Comparison of ENCODE assay signal across 9 cellular contexts in genomic region chr13:49220856-49221614, GRCh38. TPM values are rescaled to one million over a fixed set of nuclear protein-coding genes. Genes with fewer than 3 reads are reported as not detected.
DNase-seq lines count a peak whose midpoint lies in the region; ATAC-seq and TF ChIP-seq lines count a peak whose summit lies in the region.
"Had no signal": no experiment of that assay in that cellular context is flagged by ENCODE, and none has a peak within 500 bp of the region (broad histone marks: within the 10 kb centered on the region; RNA-seq: fewer than 3 reads in every experiment).

No MANE protein-coding gene starts in this region.

- no TSS peak for BruUV-seq in MCF 10A (replicated peaks; lab: Mats Ljungman, UMichigan)

- H3K4me3 ChIP-seq in breast epithelium (peak overlapping the region; percentile 29 to 77 (median 49)), adipocyte (ENCODE audit: low read length) (peak overlapping the region; percentile 57)

- intact Hi-C loops in breast epithelium (cut with DNase I; ENCODE audit: low total_unique reads) = no loop called here
- intact Hi-C loops in MCF 10A (cut with micrococcal nuclease) = no loop called here

- H3K4me1 Mint-ChIP-seq in MCF 10A (ENCODE audit: insufficient read depth, unreplicated experiment) (peaks cover 5% of the 10 kb centered on the region), memory B cell (peaks cover 6% of the 10 kb centered on the region), type B pancreatic cell (ENCODE audit: unreplicated experiment) (peaks cover 4% of the 10 kb centered on the region)

- no peaks in the 10 kb centered on the region for H3K36me3 Mint-ChIP-seq in MCF 10A (ENCODE audit: insufficient read depth, unreplicated experiment)
- H3K36me3 Mint-ChIP-seq in memory B cell = peaks cover 8% of the 10 kb centered on the region
- no peaks in the 10 kb centered on the region for H3K36me3 Mint-ChIP-seq in type B pancreatic cell

- no peaks in the 10 kb centered on the region for H3K27me3 Mint-ChIP-seq in MCF 10A (ENCODE audit: insufficient read depth, unreplicated experiment)
- peaks cover 36% of the 10 kb centered on the region for H3K27me3 Mint-ChIP-seq in memory B cell
- peaks cover 89% of the 10 kb centered on the region for H3K27me3 Mint-ChIP-seq in type B pancreatic cell

- ATAC-seq in memory B cell (ENCODE audit: low read depth) = no peak

- no peak for TF ChIP-seq POLR2A in breast epithelium (IDR thresholded peaks at IDR 0.05)

- peaks cover 0 to 47% of the 10 kb centered on the region in 2 donors for H3K27me3 ChIP-seq in breast epithelium
- H3K27me3 ChIP-seq in adipocyte (replicated peaks; ENCODE audit: control insufficient read depth, insufficient read depth, low read length) = peaks cover 67% of the 10 kb centered on the region

- H3K4me1 ChIP-seq in breast epithelium (no peaks in the 10 kb centered on the region), adipocyte (ENCODE audit: control insufficient read depth, insufficient read depth, low read length) (peaks cover 6% of the 10 kb centered on the region)

- no peak overlapping the region for H3K9ac ChIP-seq in adipocyte (ENCODE audit: low read length)

- H3K9me3 ChIP-seq in breast epithelium = no peaks in the 10 kb centered on the region
- no peaks in the 10 kb centered on the region for H3K9me3 ChIP-seq in adipocyte (ENCODE audit: control insufficient read depth, low read length)

- DNase-seq in breast epithelium (ENCODE audit: low spot score in 2 of 2) (no peak), MCF 10A (ENCODE audit: unreplicated experiment) (no peak), adipocyte (ENCODE audit: low read depth) (no peak), memory B cell (ENCODE audit: low spot score in 2 of 2) (no peak), type B pancreatic cell (ENCODE audit: extremely low spot score, unreplicated experiment) (no peak), HK-2 (ENCODE audit: unreplicated experiment) (no peak), NCI-H2171 (lab: John Stamatoyannopoulos, UW) (no peak), NCI-H2196 (lab: John Stamatoyannopoulos, UW; ENCODE audit: unreplicated experiment) (no peak)
- DNase-seq: cortex of kidney had no signal

- no peak overlapping the region for H3K27ac Mint-ChIP-seq in MCF 10A (ENCODE audit: low read depth, unreplicated experiment)
- H3K27ac Mint-ChIP-seq in memory B cell = no peak overlapping the region
- H3K27ac Mint-ChIP-seq in type B pancreatic cell = no peak overlapping the region

- no peak overlapping the region for H3K27ac ChIP-seq in breast epithelium

- H3K36me3 ChIP-seq in breast epithelium (no peaks in the 10 kb centered on the region), adipocyte (ENCODE audit: control insufficient read depth, insufficient read depth, low read length, severe bottlenecking) (no peaks in the 10 kb centered on the region)

- POLR2A ChIA-PET in MCF 10A (lab: Yijun Ruan, JAX) = no interaction called here

- peaks cover 8% of the 10 kb centered on the region for H3K9me3 Mint-ChIP-seq in MCF 10A (ENCODE audit: unreplicated experiment)
- peaks cover 4% of the 10 kb centered on the region for H3K9me3 Mint-ChIP-seq in memory B cell
- no peaks in the 10 kb centered on the region for H3K9me3 Mint-ChIP-seq in type B pancreatic cell

- CTCF ChIA-PET in MCF 10A (lab: Yijun Ruan, JAX) = interaction anchor here (0.6 to 0.7 kb wide), 3 partner anchors 10 to 261 kb away, joined by 3 to 5 read pairs (median 3); no protein-coding TSS in a partner anchor

- TF ChIP-seq CTCF in breast epithelium (IDR thresholded peaks at IDR 0.05) (no peak), MCF 10A (IDR thresholded peaks at IDR 0.05; ENCODE audit: unreplicated experiment) (no peak), type B pancreatic cell (conservative IDR thresholded peaks at IDR 0.05) (no peak)

- H3K4me3 Mint-ChIP-seq in MCF 10A (ENCODE audit: unreplicated experiment) = no peak overlapping the region
- H3K4me3 Mint-ChIP-seq in memory B cell = peak overlapping the region; percentile 80
- H3K4me3 Mint-ChIP-seq in type B pancreatic cell = peak overlapping the region; percentile 74

RNA-seq across cellular contexts. Expression of gene MLNR, which starts 0.9 kb away (rescaled TPM):
- not detected for total RNA-seq in breast epithelium
- not detected in 2 replicates for total RNA-seq in MCF 10A (2022)
- not detected in 2 replicates for total RNA-seq in type B pancreatic cell (ENCODE audit: low replicate concordance)

RNA-seq across cellular contexts. Expression of gene CDADC1, which starts 26.7 kb away (rescaled TPM):
- total RNA-seq in breast epithelium (1 to 10 TPM; 7.3 to 8.5 (median 8.2) TPM), MCF 10A (2022) (8.0 and 9.4 TPM in 2 replicates), type B pancreatic cell (ENCODE audit: low replicate concordance) (11.2 and 12.5 TPM in 2 replicates)
